15 cellular contexts compared by ENCODE assay signal in the genomic region with DNA sequence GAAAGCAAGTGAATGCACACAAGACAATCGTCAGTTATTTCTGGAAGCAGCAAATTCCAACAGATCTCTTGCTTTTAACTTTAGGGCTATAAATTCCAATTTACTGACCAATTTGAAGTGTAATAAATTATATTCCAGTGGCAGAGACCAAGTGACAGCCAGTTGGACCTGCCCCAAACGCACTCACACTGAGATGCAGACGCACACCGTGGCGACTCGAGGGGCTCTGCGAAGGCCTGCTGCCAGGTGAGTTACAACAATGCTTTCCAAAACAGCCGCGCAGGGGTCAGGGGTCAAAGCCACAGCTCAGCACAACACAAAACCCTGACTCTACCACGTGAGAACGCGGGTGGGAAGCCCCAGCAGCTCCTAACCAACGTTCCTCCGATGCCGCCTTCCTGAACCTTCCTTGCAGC.
DNase-seq lines count a peak whose midpoint lies in the region; ATAC-seq and TF ChIP-seq lines count a peak whose summit lies in the region.
"Had no signal": no experiment of that assay in that cellular context is flagged by ENCODE, and none has a peak within 500 bp of the region (broad histone marks: within the 10 kb centered on the region; RNA-seq: fewer than 3 reads in every experiment).

No MANE protein-coding gene starts in this region.

- CTCF ChIA-PET in HCT116 (lab: Charles Lee) (interaction anchor here (1.3 to 1.7 kb wide), 2 partner anchors 9 to 22 kb away, joined by 4 to 18 read pairs; no protein-coding TSS in a partner anchor), WTC11 (lab: Charles Lee) (interaction anchor here (0.9 to 2.1 kb wide), 3 partner anchors 9 to 22 kb away, joined by 4 to 14 read pairs (median 4); no protein-coding TSS in a partner anchor)

- H3K4me1 ChIP-seq in HCT116 (ENCODE audit: control insufficient read depth in 1 of 2, insufficient read depth in 2 of 2, low read length in 2 of 2) (peaks cover 63 to 85% of the 10 kb centered on the region in 2 experiments), mucosa of descending colon (ENCODE audit: low read depth) (peaks cover 21% of the 10 kb centered on the region), transverse colon (peaks cover 11 to 47% (median 25%) of the 10 kb centered on the region in 4 donors)

- 73% methylated on average over 15 of the region's 15 CpGs; no CpG with 5 or more reads in 1 of the 2 donors for WGBS in transverse colon (ENCODE audit: low coverage in 1 of 2), 2 donors

- no peak overlapping the region for H3K4me3 ChIP-seq in HCT116 (replicated peaks in 1 of 2; ENCODE audit: low read depth in 1 of 2, low read length in 2 of 2)
- H3K4me3 ChIP-seq in mucosa of descending colon: no peak overlapping the region
- H3K4me3 ChIP-seq in transverse colon: no peak overlapping the region

- H3K27ac ChIP-seq in HCT116 (ENCODE audit: low read depth, low read length) (peak overlapping the region; percentile 15), transverse colon (peak overlapping the region in 3 of 4 donors; percentile 37 to 57 (median 56))
- H3K27ac ChIP-seq: neutrophil had no signal

- in situ Hi-C loops in transverse colon (cut with MboI; ENCODE audit: low pct_ligation_motif_present in 1 of 4, low pct_unique_long_range_greater_than_20kb in 1 of 4, low sequenced_read_pairs in 3 of 4): loop anchor here in 1 of 4 donors (25.0 kb wide), 1 partner anchor 673 kb away; a partner anchor contains a TSS

- no peak for DNase-seq in HCT116 (ENCODE audit: low read depth, low spot score)
- no peak for DNase-seq in WTC11 (ENCODE audit: low spot score)
- no peak for DNase-seq in mucosa of descending colon
- DNase-seq in transverse colon: no peak
- DNase-seq in foreskin melanocyte: no peak
- DNase-seq: activated T-cell treated with anti-CD3 and anti-CD28 coated beads, Interleukin-2, amount 50 U/mL, for 4 hours; central memory CD4-positive, alpha-beta T cell; NCI-H1105; NCI-H2081 treated with DMSO at 0.1 percent for 48 hours; NCI-H510A had no signal

- H3K9ac ChIP-seq in HCT116 (ENCODE audit: low read length): no peak overlapping the region

- peaks cover 98% of the 10 kb centered on the region for H3K4me1 Mint-ChIP-seq in WTC11

- H3K27me3 ChIP-seq in HCT116 (ENCODE audit: insufficient read depth, low read length) (no peaks in the 10 kb centered on the region), transverse colon (no peaks in the 10 kb centered on the region)
- H3K27me3 ChIP-seq: neutrophil had no signal

- H3K36me3 Mint-ChIP-seq in WTC11: peaks cover 38% of the 10 kb centered on the region

- POLR2A ChIA-PET in HCT116 (lab: Charles Lee): no interaction called here
- POLR2A ChIA-PET in WTC11 (lab: Charles Lee): no interaction called here

- ATAC-seq in HCT116: no peak
- no peak for ATAC-seq in WTC11
- peak; percentile 5 for ATAC-seq in mucosa of descending colon
- no peak for ATAC-seq in HG03095 (IDR thresholded peaks at IDR 0.05; ENCODE audit: unreplicated experiment)
- ATAC-seq in GM19455 (IDR thresholded peaks at IDR 0.05; ENCODE audit: unreplicated experiment): no peak
- ATAC-seq: activated CD4-positive, CD25-positive, alpha-beta regulatory T cell treated with anti-CD3 and anti-CD28 coated beads, Interleukin-2, amount 50 U/mL, for 24 hours; activated T-cell treated with anti-CD3 and anti-CD28 coated beads, Interleukin-2, amount 50 U/mL, for 4 hours had no signal

- H3K27ac Mint-ChIP-seq in WTC11: peak overlapping the region; percentile 39; the same call in 1 of the 2 replicates
- H3K27ac Mint-ChIP-seq: activated naive CD4-positive, alpha-beta T cell treated with anti-CD3 and anti-CD28 coated beads for 36 hours had no signal

- H3K9me3 ChIP-seq in HCT116 (ENCODE audit: control insufficient read depth in 1 of 2, insufficient read depth in 1 of 2, low read depth in 1 of 2, low read length in 2 of 2) (no peaks in the 10 kb centered on the region), mucosa of descending colon (no peaks in the 10 kb centered on the region), transverse colon (no peaks in the 10 kb centered on the region)
- H3K9me3 ChIP-seq: neutrophil had no signal

- no peaks in the 10 kb centered on the region for H3K36me3 ChIP-seq in HCT116 (ENCODE audit: control insufficient read depth in 1 of 2, insufficient read depth in 2 of 2, low read length in 2 of 2)
- no peaks in the 10 kb centered on the region for H3K36me3 ChIP-seq in mucosa of descending colon (ENCODE audit: low read depth)
- H3K36me3 ChIP-seq in transverse colon: no peaks in the 10 kb centered on the region

- TF ChIP-seq POLR2A in HCT116 (IDR thresholded peaks at IDR 0.05; ENCODE audit: borderline replicate concordance, extremely low read depth, insufficient read depth, insufficient read length) (no peak), transverse colon (IDR thresholded peaks at IDR 0.05) (no peak)

- TF ChIP-seq CTCF in HCT116 (IDR thresholded peaks at IDR 0.05 in 2 of 3, conservative IDR thresholded peaks at IDR 0.05 in 1 of 3; ENCODE audit: borderline replicate concordance in 1 of 3, insufficient read depth in 1 of 3, low read depth in 2 of 3, low read length in 2 of 3) (no peak), WTC11 (IDR thresholded peaks at IDR 0.05) (no peak), mucosa of descending colon (IDR thresholded peaks at IDR 0.05) (no peak), transverse colon (IDR thresholded peaks at IDR 0.05) (no peak)

- no peaks in the 10 kb centered on the region for H3K9me3 Mint-ChIP-seq in WTC11
- H3K9me3 Mint-ChIP-seq: activated naive CD4-positive, alpha-beta T cell treated with anti-CD3 and anti-CD28 coated beads for 36 hours; activated T-cell treated with anti-CD3 and anti-CD28 coated beads, Interleukin-2, amount 50 U/mL, for 4 hours had no signal

- peaks cover 94% of the 10 kb centered on the region for H3K79me2 ChIP-seq in HCT116 (ENCODE audit: insufficient read depth, low read length)

- intact Hi-C loops in HCT116 (cut with micrococcal nuclease) (loop anchor here (2.0 kb wide), 1 partner anchor 589 kb away; no protein-coding TSS in a partner anchor), mucosa of descending colon (cut with DNase I, micrococcal nuclease) (no loop called here), transverse colon (cut with DNase I; ENCODE audit: low total_unique reads) (no loop called here)

- no TSS peak for BruUV-seq in HCT116 (replicated peaks; lab: Mats Ljungman, UMichigan)

- TF ChIP-seq RAD21 in HCT116 (IDR thresholded peaks at IDR 0.05; ENCODE audit: low read depth): no peak

- RAD21 ChIA-PET in HCT116 (lab: Charles Lee; ENCODE audit: low non-redundant PET in 1 of 2, low total read pairs in 2 of 2, uncharacterized antibody in 2 of 2, unreplicated experiment in 2 of 2): no interaction called here

- no peak overlapping the region for H2AFZ ChIP-seq in HCT116 (ENCODE audit: low read depth, low read length, poor library complexity, severe bottlenecking)

- H3K4me2 ChIP-seq in HCT116 (ENCODE audit: low read length): peak overlapping the region; percentile 56

- H4K20me1 ChIP-seq in HCT116 (ENCODE audit: insufficient read depth): no peaks in the 10 kb centered on the region

- no peaks in the 10 kb centered on the region for H3K27me3 Mint-ChIP-seq in WTC11 (ENCODE audit: low read depth)

- no peak for TF ChIP-seq EP300 in transverse colon (IDR thresholded peaks at IDR 0.05; ENCODE audit: low read depth)

- no peaks in the 10 kb centered on the region for H3K9me2 ChIP-seq in HCT116 (ENCODE audit: insufficient read depth)

- H3K4me3 Mint-ChIP-seq in WTC11: no peak overlapping the region
- H3K4me3 Mint-ChIP-seq: activated naive CD4-positive, alpha-beta T cell treated with anti-CD3 and anti-CD28 coated beads for 36 hours; activated T-cell treated with anti-CD3 and anti-CD28 coated beads, Interleukin-2, amount 50 U/mL, for 4 hours had no signal

TF ChIP-seq in HCT116, 20 proteins besides CTCF, POLR2A, EP300 and RAD21:
- TF ChIP-seq CBX3 (IDR thresholded peaks at IDR 0.05; ENCODE audit: low read depth) (no peak), POLR2AphosphoS5 (IDR thresholded peaks at IDR 0.05; ENCODE audit: low read depth, low read length) (peak; percentile 1; the same call in 1 of the 2 replicates)

TF ChIP-seq in WTC11, 78 proteins besides CTCF, POLR2A, EP300 and RAD21 (continues in another document):
- no peak for TF ChIP-seq EMX1 (CRISPR knock-in tag; IDR thresholded peaks at IDR 0.05)
- TF ChIP-seq CREM (CRISPR knock-in tag; IDR thresholded peaks at IDR 0.05): no peak
- TF ChIP-seq, protein P1, sequence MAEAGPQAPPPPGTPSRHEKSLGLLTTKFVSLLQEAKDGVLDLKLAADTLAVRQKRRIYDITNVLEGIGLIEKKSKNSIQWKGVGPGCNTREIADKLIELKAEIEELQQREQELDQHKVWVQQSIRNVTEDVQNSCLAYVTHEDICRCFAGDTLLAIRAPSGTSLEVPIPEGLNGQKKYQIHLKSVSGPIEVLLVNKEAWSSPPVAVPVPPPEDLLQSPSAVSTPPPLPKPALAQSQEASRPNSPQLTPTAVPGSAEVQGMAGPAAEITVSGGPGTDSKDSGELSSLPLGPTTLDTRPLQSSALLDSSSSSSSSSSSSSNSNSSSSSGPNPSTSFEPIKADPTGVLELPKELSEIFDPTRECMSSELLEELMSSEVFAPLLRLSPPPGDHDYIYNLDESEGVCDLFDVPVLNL (CRISPR knock-in tag; IDR thresholded peaks at IDR 0.05; ENCODE audit: borderline replicate concordance, low read depth): no peak
- no peak for TF ChIP-seq NR1H2 (CRISPR knock-in tag; IDR thresholded peaks at IDR 0.05)
- no peak for TF ChIP-seq ZNF138 (CRISPR knock-in tag; conservative IDR thresholded peaks at IDR 0.05)
- TF ChIP-seq, protein P2, sequence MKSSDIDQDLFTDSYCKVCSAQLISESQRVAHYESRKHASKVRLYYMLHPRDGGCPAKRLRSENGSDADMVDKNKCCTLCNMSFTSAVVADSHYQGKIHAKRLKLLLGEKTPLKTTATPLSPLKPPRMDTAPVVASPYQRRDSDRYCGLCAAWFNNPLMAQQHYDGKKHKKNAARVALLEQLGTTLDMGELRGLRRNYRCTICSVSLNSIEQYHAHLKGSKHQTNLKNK (CRISPR knock-in tag; IDR thresholded peaks at IDR 0.05): no peak
- TF ChIP-seq TEAD4 (CRISPR knock-in tag; IDR thresholded peaks at IDR 0.05): no peak
